In genomic region chr6:36464233-36464632, GRCh38 we compare ENCODE assay signal across 2 cellular contexts.
TF ChIP-seq lines count a peak whose summit lies in the region.

No MANE protein-coding gene starts in this region.

TF ChIP-seq in A549, 52 proteins besides CTCF, POLR2A, EP300 and RAD21:
- TF ChIP-seq HMGXB4 (CRISPR knock-in tag; IDR thresholded peaks at IDR 0.05; ENCODE audit: borderline replicate concordance) = no peak
- TF ChIP-seq CHD4 (IDR thresholded peaks at IDR 0.05; ENCODE audit: borderline replicate concordance) = no peak
- no peak for TF ChIP-seq CHD2 (IDR thresholded peaks at IDR 0.05; ENCODE audit: low read length, partially characterized antibody)
- no peak for TF ChIP-seq POLR2AphosphoS2 (conservative IDR thresholded peaks at IDR 0.05; ENCODE audit: low read length)
- TF ChIP-seq MAFK (IDR thresholded peaks at IDR 0.05; ENCODE audit: partially characterized antibody) = no peak
- no peak for TF ChIP-seq RNF2 (IDR thresholded peaks at IDR 0.05; ENCODE audit: borderline replicate concordance, low read depth)
- TF ChIP-seq HOXB13 (CRISPR knock-in tag; IDR thresholded peaks at IDR 0.05; ENCODE audit: low read depth) = no peak
- TF ChIP-seq ZSCAN20 (CRISPR knock-in tag; IDR thresholded peaks at IDR 0.05) = no peak
- TF ChIP-seq HOXA7 (CRISPR knock-in tag; IDR thresholded peaks at IDR 0.05) = no peak
- no peak for TF ChIP-seq ESRRA (IDR thresholded peaks at IDR 0.05; ENCODE audit: borderline replicate concordance, low read length)
- no peak for TF ChIP-seq MYC (IDR thresholded peaks at IDR 0.05; ENCODE audit: borderline replicate concordance, low read length)
- TF ChIP-seq FOXS1 (CRISPR knock-in tag; IDR thresholded peaks at IDR 0.05) = no peak

TF ChIP-seq in IMR-90, 13 proteins besides CTCF, POLR2A, EP300 and RAD21 (continued from another document):
- TF ChIP-seq BHLHE40 (IDR thresholded peaks at IDR 0.05; ENCODE audit: low read depth, low read length) = no peak
- no peak for TF ChIP-seq MAZ (IDR thresholded peaks at IDR 0.05; ENCODE audit: borderline replicate concordance, low read depth, low read length)
- no peak for TF ChIP-seq CEBPB (IDR thresholded peaks at IDR 0.05; ENCODE audit: low read depth, low read length)
- TF ChIP-seq NFE2L2 (IDR thresholded peaks at IDR 0.05; ENCODE audit: low read depth, low read length) = no peak
- TF ChIP-seq SMC3 (IDR thresholded peaks at IDR 0.05; ENCODE audit: low read depth, low read length) = no peak
- TF ChIP-seq RCOR1 (IDR thresholded peaks at IDR 0.05; ENCODE audit: insufficient replicate concordance, low read length) = no peak
- TF ChIP-seq USF2 (IDR thresholded peaks at IDR 0.05; ENCODE audit: low read depth, low read length) = no peak
- no peak for TF ChIP-seq MXI1 (IDR thresholded peaks at IDR 0.05; ENCODE audit: borderline replicate concordance, low read depth, low read length)
- no peak for TF ChIP-seq ELK1 (IDR thresholded peaks at IDR 0.05; ENCODE audit: borderline replicate concordance, low read depth, low read length)
TF ChIP-seq in IMR-90: peak in this region for 0.
